ENCODE assay signal across 13 cellular contexts in the genomic region with DNA sequence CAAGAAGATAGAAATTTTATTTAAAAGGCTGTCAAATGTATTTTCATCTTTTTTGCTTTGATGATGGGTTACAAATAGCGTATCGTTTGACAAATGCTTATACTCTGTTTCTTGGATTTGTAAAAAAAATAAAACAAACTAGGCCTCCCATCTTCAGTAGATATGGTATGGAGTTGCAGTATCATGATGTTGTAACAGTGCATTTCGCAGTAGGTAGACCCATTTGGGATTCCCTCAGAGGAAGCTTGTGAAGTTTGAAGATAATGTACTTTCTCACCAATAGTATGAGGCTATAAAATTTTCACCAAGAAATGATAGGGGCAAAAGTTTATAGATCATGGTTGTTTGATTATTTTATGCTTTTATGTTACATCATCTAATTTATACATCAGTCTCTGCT. TPM values are rescaled to one million over a fixed set of nuclear protein-coding genes. Genes with fewer than 3 reads are reported as not detected.
DNase-seq lines count a peak whose midpoint lies in the region; TF ChIP-seq lines count a peak whose summit lies in the region.
"Had no signal": no experiment of that assay in that cellular context is flagged by ENCODE, and none has a peak within 500 bp of the region (broad histone marks: within the 10 kb centered on the region; RNA-seq: fewer than 3 reads in every experiment).

No MANE protein-coding gene starts in this region.

- peak overlapping the region; percentile 9 for H3K4me3 ChIP-seq in SU-DHL-6 (ENCODE audit: insufficient read depth, low read length, poor library complexity, severe bottlenecking)
- H3K4me3 ChIP-seq in subcutaneous abdominal adipose tissue (ENCODE audit: low read depth in 1 of 5, low read length in 5 of 5): no peak overlapping the region
- H3K4me3 ChIP-seq: pancreas had no signal

- peaks cover 27% of the 10 kb centered on the region for H3K36me3 Mint-ChIP-seq in activated naive CD4-positive, alpha-beta T cell treated with anti-CD3 and anti-CD28 coated beads for 36 hours (ENCODE audit: low read depth)

- H3K4me1 ChIP-seq in subcutaneous abdominal adipose tissue (ENCODE audit: control insufficient read depth in 5 of 5, insufficient read depth in 5 of 5, low read length in 5 of 5): peaks cover 0 to 79% (median 72%) of the 10 kb centered on the region in 5 donors

- H3K4me2 ChIP-seq in SU-DHL-6 (ENCODE audit: low read depth, low read length, poor library complexity, severe bottlenecking): peak overlapping the region; percentile 91

- no peaks in the 10 kb centered on the region for H3K9me3 ChIP-seq in SU-DHL-6 (ENCODE audit: insufficient read depth, low read length)
- H3K9me3 ChIP-seq in subcutaneous abdominal adipose tissue (ENCODE audit: control insufficient read depth in 5 of 5, low read length in 5 of 5): no peaks in the 10 kb centered on the region
- H3K9me3 ChIP-seq: pancreas had no signal

- H3K4me1 Mint-ChIP-seq in activated naive CD4-positive, alpha-beta T cell treated with anti-CD3 and anti-CD28 coated beads for 36 hours (ENCODE audit: low read depth): peaks cover 74% of the 10 kb centered on the region

- H3K27me3 Mint-ChIP-seq in activated naive CD4-positive, alpha-beta T cell treated with anti-CD3 and anti-CD28 coated beads for 36 hours (ENCODE audit: low read depth): no peaks in the 10 kb centered on the region

- CTCF ChIA-PET in activated naive CD4-positive, alpha-beta T cell treated with anti-CD3 and anti-CD28 coated beads for 36 hours (lab: Charles Lee): interaction anchor here (0.7 to 1.8 kb wide), 3 partner anchors 12 to 163 kb away, joined by 4 to 6 read pairs (median 5); no protein-coding TSS in a partner anchor

- H3K9me2 ChIP-seq in SU-DHL-6 (replicated peaks; ENCODE audit: insufficient read depth, low read length): no peaks in the 10 kb centered on the region

- TF ChIP-seq POLR2A in erythroblast (IDR thresholded peaks at IDR 0.05; ENCODE audit: low read length): no peak

- H3K79me2 ChIP-seq in SU-DHL-6 (ENCODE audit: insufficient read depth, low read length): peaks cover 100% of the 10 kb centered on the region

- no peak for DNase-seq in activated naive CD4-positive, alpha-beta T cell treated with anti-CD3 and anti-CD28 coated beads for 36 hours
- no peak for DNase-seq in activated naive CD4-positive, alpha-beta T cell (lab: John Stamatoyannopoulos, UW)
- peak; percentile 13 to 55 for DNase-seq in erythroblast (lab: John Stamatoyannopoulos, UW)
- DNase-seq in DMS79 (lab: John Stamatoyannopoulos, UW): no peak
- no peak for DNase-seq in DMS153 treated with DMSO at 0.1 percent for 48 hours (lab: John Stamatoyannopoulos, UW; ENCODE audit: unreplicated experiment)
- DNase-seq in effector CD8-positive, alpha-beta T cell (lab: John Stamatoyannopoulos, UW): no peak
- DNase-seq: amygdala, KBM-7, NCI-H2081 treated with DMSO at 0.1 percent for 48 hours, pancreas, SW 1271 had no signal

- H3K36me3 ChIP-seq in SU-DHL-6 (ENCODE audit: low read length): no peaks in the 10 kb centered on the region
- H3K36me3 ChIP-seq in subcutaneous abdominal adipose tissue (ENCODE audit: control insufficient read depth in 5 of 5, insufficient read depth in 5 of 5, low read length in 5 of 5): no peaks in the 10 kb centered on the region
- H3K36me3 ChIP-seq: pancreas had no signal

- intact Hi-C loops in activated naive CD4-positive, alpha-beta T cell treated with anti-CD3 and anti-CD28 coated beads for 36 hours (cut with micrococcal nuclease): loop anchor here (2.0 kb wide), 1 partner anchor 13 kb away; no protein-coding TSS in a partner anchor

- peak overlapping the region; percentile 88 for H3K27ac Mint-ChIP-seq in activated naive CD4-positive, alpha-beta T cell treated with anti-CD3 and anti-CD28 coated beads for 36 hours

- H3K27me3 ChIP-seq in SU-DHL-6 (ENCODE audit: low read length) (no peaks in the 10 kb centered on the region), subcutaneous abdominal adipose tissue (ENCODE audit: control insufficient read depth in 5 of 5, insufficient read depth in 4 of 5, low read length in 5 of 5) (no peaks in the 10 kb centered on the region)
- H3K27me3 ChIP-seq: pancreas had no signal

- H4K20me1 ChIP-seq in SU-DHL-6 (ENCODE audit: low read depth, low read length): peaks cover 91% of the 10 kb centered on the region

- no peak for TF ChIP-seq CTCF in SU-DHL-6 (IDR thresholded peaks at IDR 0.05; ENCODE audit: insufficient read depth, low read length, poor library complexity, severe bottlenecking)

- H2AFZ ChIP-seq in SU-DHL-6 (ENCODE audit: low read depth, low read length, severe bottlenecking): no peak overlapping the region

- no peaks in the 10 kb centered on the region for H3K9me3 Mint-ChIP-seq in activated naive CD4-positive, alpha-beta T cell treated with anti-CD3 and anti-CD28 coated beads for 36 hours

- peak overlapping the region; percentile 34; the same call in 1 of the 2 replicates for H3K27ac ChIP-seq in SU-DHL-6 (ENCODE audit: low read depth, low read length)
- peak overlapping the region; percentile 42 for H3K27ac ChIP-seq in subcutaneous abdominal adipose tissue (ENCODE audit: low read depth, low read length)
- H3K27ac ChIP-seq: pancreas had no signal

- H3K9ac ChIP-seq in SU-DHL-6 (ENCODE audit: low read length) (peak overlapping the region; percentile 2; the same call in 1 of the 2 replicates), subcutaneous abdominal adipose tissue (ENCODE audit: low read length in 5 of 5) (no peak overlapping the region)

- peaks cover 75% of the 10 kb centered on the region for H3F3A ChIP-seq in SU-DHL-6 (ENCODE audit: insufficient read depth)

- peak overlapping the region; percentile 67 for H3K4me3 Mint-ChIP-seq in activated naive CD4-positive, alpha-beta T cell treated with anti-CD3 and anti-CD28 coated beads for 36 hours

RNA-seq across cellular contexts. Expression of gene MBNL1, which starts 10.7 kb away (rescaled TPM):
- 100 to 1,000 TPM; 387 to 391 TPM for total RNA-seq in activated naive CD4-positive, alpha-beta T cell treated with anti-CD3 and anti-CD28 coated beads for 36 hours

Comparison
In these comparisons a context has a peak if more than half of its experiments do, and no peak if none do; other contexts are left out.
1. DNase-seq: peak in erythroblast (2 of 2); none in activated naive CD4-positive, alpha-beta T cell treated with anti-CD3 and anti-CD28 coated beads for 36 hours (single experiment), activated naive CD4-positive, alpha-beta T cell (0 of 4), DMS79 (single experiment), DMS153 treated with DMSO at 0.1 percent for 48 hours (single experiment) and effector CD8-positive, alpha-beta T cell (single experiment).